ENCODE assay signal across 13 cellular contexts in the genomic region with DNA sequence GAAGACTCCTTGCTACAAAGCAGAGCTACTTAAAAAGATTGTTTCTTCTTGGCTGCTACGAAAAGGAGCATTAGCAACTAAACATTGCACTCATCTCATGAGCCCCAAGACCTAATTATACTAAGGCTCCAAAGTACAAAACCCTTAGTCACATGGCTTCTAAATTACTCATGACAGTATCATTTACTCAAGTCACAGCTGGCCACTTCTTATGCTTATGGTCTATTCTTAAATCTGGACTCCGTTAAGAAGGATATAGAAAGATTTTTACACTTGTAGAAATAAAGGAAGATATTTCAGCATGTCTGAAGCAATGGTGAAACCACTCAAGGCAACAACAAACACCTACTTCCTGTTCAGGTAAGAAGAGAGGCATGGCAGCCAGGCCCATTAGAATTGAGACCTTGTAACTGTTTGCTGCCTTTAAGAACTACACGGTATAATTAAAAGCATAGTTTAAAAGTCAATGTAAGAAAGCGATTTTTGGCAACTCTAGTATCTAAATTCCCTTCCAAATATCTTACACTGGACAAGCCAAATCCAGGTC. TPM values are rescaled to one million over a fixed set of nuclear protein-coding genes. Genes with fewer than 3 reads are reported as not detected.
DNase-seq lines count a peak whose midpoint lies in the region; ATAC-seq and TF ChIP-seq lines count a peak whose summit lies in the region.
"Had no signal": no experiment of that assay in that cellular context is flagged by ENCODE, and none has a peak within 500 bp of the region (broad histone marks: within the 10 kb centered on the region; RNA-seq: fewer than 3 reads in every experiment).

No MANE protein-coding gene starts in this region.

- DNase-seq in GM12865 (ENCODE audit: low read depth): peak; percentile 60
- DNase-seq in GM23338 (ENCODE audit: low spot score): no peak
- DNase-seq in naive B cell: no peak
- DNase-seq in glomerular visceral epithelial cell (ENCODE audit: extremely low spot score): no peak
- no peak for DNase-seq in SIG-M5 (lab: John Stamatoyannopoulos, UW)
- no peak for DNase-seq in HCEC 1CT
- no peak for DNase-seq in dermis blood vessel endothelial cell
- DNase-seq: DMS 273 treated with DMSO at 0.1 percent for 48 hours, Right ventricle myocardium superior had no signal

- H3K4me3 ChIP-seq in GM12865 (ENCODE audit: low read depth, low read length) (peak overlapping the region; percentile 31), GM23338 (no peak overlapping the region), SU-DHL-6 (ENCODE audit: insufficient read depth, low read length, poor library complexity, severe bottlenecking) (peak overlapping the region; percentile 25)
- H3K4me3 ChIP-seq: breast epithelium had no signal

- H3K27ac ChIP-seq in GM23338 (ENCODE audit: low read depth) (no peak overlapping the region), SU-DHL-6 (ENCODE audit: low read depth, low read length) (peak overlapping the region; percentile 83)
- H3K27ac ChIP-seq: breast epithelium had no signal

- H3K27me3 Mint-ChIP-seq in GM23338 (ENCODE audit: insufficient read depth, low read depth, poor library complexity): peaks cover 4% of the 10 kb centered on the region
- H3K27me3 Mint-ChIP-seq in naive B cell: no peaks in the 10 kb centered on the region

- no peaks in the 10 kb centered on the region for H3K9me3 ChIP-seq in SU-DHL-6 (ENCODE audit: insufficient read depth, low read length)
- H3K9me3 ChIP-seq: breast epithelium had no signal

- H3F3A ChIP-seq in GM23338 (replicated peaks; ENCODE audit: low read depth) (no peaks in the 10 kb centered on the region), SU-DHL-6 (ENCODE audit: insufficient read depth) (peaks cover 36% of the 10 kb centered on the region)

- 0 out of 2 replicates have a peak overlapping the region, but pooled peaks have one; percentile 10 for H3K9ac ChIP-seq in SU-DHL-6 (ENCODE audit: low read length)

- no peaks in the 10 kb centered on the region for H3K4me1 ChIP-seq in GM23338 (ENCODE audit: insufficient read depth)
- H3K4me1 ChIP-seq: breast epithelium had no signal

- ATAC-seq in GM23338: no peak
- ATAC-seq in naive B cell (ENCODE audit: low read depth in 2 of 2): no peak
- ATAC-seq: HepG2, left lobe of liver had no signal

- peak overlapping the region; percentile 9; the same call in 1 of the 2 replicates for H2AFZ ChIP-seq in GM23338
- peak overlapping the region; percentile 5 for H2AFZ ChIP-seq in SU-DHL-6 (ENCODE audit: low read depth, low read length, severe bottlenecking)

- H3K4me3 Mint-ChIP-seq in GM23338: no peak overlapping the region
- peak overlapping the region; percentile 38 to 91 (median 72) for H3K4me3 Mint-ChIP-seq in naive B cell

- H3K9me3 Mint-ChIP-seq in GM23338: no peaks in the 10 kb centered on the region
- H3K9me3 Mint-ChIP-seq in naive B cell: peaks cover 0 to 3% (median 0%) of the 10 kb centered on the region in 7 donors

- H3K36me3 Mint-ChIP-seq in GM23338 (ENCODE audit: low read depth): no peaks in the 10 kb centered on the region
- peaks cover 25 to 39% of the 10 kb centered on the region in 2 donors for H3K36me3 Mint-ChIP-seq in naive B cell

- H3K4me1 Mint-ChIP-seq in GM23338 (no peaks in the 10 kb centered on the region), naive B cell (peaks cover 85 to 98% (median 97%) of the 10 kb centered on the region in 3 donors)

- no peaks in the 10 kb centered on the region for H4K20me1 ChIP-seq in GM23338 (replicated peaks; ENCODE audit: insufficient read depth)
- no peaks in the 10 kb centered on the region for H4K20me1 ChIP-seq in SU-DHL-6 (ENCODE audit: low read depth, low read length)

- H3K27ac Mint-ChIP-seq in GM23338: no peak overlapping the region
- peak overlapping the region; percentile 78 to 92 (median 88) for H3K27ac Mint-ChIP-seq in naive B cell

- H3K9me2 ChIP-seq in GM23338 (ENCODE audit: insufficient read depth) (no peaks in the 10 kb centered on the region; the same call in 1 of the 2 replicates), SU-DHL-6 (replicated peaks; ENCODE audit: insufficient read depth, low read length) (no peaks in the 10 kb centered on the region)

- H3K79me2 ChIP-seq in GM23338 (replicated peaks; ENCODE audit: insufficient read depth) (no peaks in the 10 kb centered on the region), SU-DHL-6 (ENCODE audit: insufficient read depth, low read length) (peaks cover 95% of the 10 kb centered on the region)

- H3K36me3 ChIP-seq in GM23338 (ENCODE audit: insufficient read depth): no peaks in the 10 kb centered on the region
- H3K36me3 ChIP-seq in SU-DHL-6 (ENCODE audit: low read length): 0 out of 2 replicates have a peak, but pooled peaks cover 4% of the 10 kb centered on the region
- H3K36me3 ChIP-seq: breast epithelium had no signal

- TF ChIP-seq CTCF in GM12865 (IDR thresholded peaks at IDR 0.05; ENCODE audit: insufficient read depth, low read depth, low read length, missing control alignments): no peak
- TF ChIP-seq CTCF in GM23338 (conservative IDR thresholded peaks at IDR 0.05; ENCODE audit: low read depth in 2 of 2): no peak
- no peak for TF ChIP-seq CTCF in SU-DHL-6 (IDR thresholded peaks at IDR 0.05; ENCODE audit: insufficient read depth, low read length, poor library complexity, severe bottlenecking)

- no peaks in the 10 kb centered on the region for H3K27me3 ChIP-seq in GM23338 (ENCODE audit: insufficient read depth)
- H3K27me3 ChIP-seq in SU-DHL-6 (ENCODE audit: low read length): no peaks in the 10 kb centered on the region
- H3K27me3 ChIP-seq: breast epithelium had no signal

- H3K4me2 ChIP-seq in GM23338 (no peak overlapping the region), SU-DHL-6 (ENCODE audit: low read depth, low read length, poor library complexity, severe bottlenecking) (peak overlapping the region; percentile 74)

TF ChIP-seq in GM23338, 12 proteins besides CTCF, POLR2A, EP300 and RAD21 (continues in another document):
- TF ChIP-seq, protein P1, sequence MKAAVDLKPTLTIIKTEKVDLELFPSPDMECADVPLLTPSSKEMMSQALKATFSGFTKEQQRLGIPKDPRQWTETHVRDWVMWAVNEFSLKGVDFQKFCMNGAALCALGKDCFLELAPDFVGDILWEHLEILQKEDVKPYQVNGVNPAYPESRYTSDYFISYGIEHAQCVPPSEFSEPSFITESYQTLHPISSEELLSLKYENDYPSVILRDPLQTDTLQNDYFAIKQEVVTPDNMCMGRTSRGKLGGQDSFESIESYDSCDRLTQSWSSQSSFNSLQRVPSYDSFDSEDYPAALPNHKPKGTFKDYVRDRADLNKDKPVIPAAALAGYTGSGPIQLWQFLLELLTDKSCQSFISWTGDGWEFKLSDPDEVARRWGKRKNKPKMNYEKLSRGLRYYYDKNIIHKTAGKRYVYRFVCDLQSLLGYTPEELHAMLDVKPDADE (IDR thresholded peaks at IDR 0.05): no peak
- TF ChIP-seq ZNF331 (CRISPR knock-in tag; IDR thresholded peaks at IDR 0.05; ENCODE audit: low read depth): no peak

RNA-seq across cellular contexts. Expression of a gene that starts 12.7 kb away (rescaled TPM):
- total RNA-seq in GM23338 (2014; rRNA removed; shearing (Covaris generic)): 0.56 and 1.7 TPM in 2 replicates
- 0.37 and 0.44 TPM in 2 replicates for polyA plus RNA-seq in GM23338 (2016; fragmentation: Nextera tagmentation; extraction: Ambion mirVana)
- 100 to 1,000 TPM; 107 to 176 (median 141) TPM for polyA plus RNA-seq in naive B cell (ENCODE audit: low read depth in 6 of 6)
- total RNA-seq in dermis blood vessel endothelial cell: 5.6 and 7.6 TPM in 2 replicates
